Comparison of ENCODE assay signal across 8 cellular contexts in the genomic region with DNA sequence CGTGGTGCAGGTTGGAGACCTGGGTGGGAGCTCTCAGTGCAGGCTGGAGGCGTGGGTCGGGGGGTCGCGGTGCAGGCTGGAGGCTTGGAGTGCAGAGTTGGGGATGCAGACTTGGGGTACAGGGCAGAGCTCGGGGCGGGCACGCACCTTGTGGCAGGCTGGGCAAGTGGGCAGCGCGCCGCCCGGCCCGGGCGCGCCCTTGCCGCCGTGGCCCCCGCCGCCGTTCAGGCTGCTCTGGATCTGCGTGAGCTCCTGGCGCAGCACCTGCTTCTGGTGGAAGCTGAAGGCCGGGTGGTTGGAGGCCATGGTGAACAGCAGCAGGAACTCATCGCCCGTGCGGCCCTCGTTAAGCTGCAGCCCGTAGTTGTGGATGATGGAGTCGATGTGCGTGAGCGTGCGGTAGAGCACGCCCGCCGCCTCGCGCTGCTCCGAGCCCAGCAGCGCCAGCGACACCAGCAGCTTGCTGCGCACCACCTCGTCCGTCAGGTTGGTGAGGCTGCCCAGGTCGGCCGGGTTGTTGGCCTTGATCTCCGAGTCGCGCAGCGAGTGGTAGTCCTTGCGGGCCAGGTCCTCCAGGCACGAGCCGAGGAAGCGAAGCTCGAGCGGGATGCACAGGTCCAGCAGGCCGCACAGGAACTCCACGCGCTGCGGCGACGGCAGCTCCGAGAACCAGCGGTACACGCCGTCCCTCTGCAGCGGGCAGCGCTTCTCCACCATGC. TPM values are rescaled to one million over a fixed set of nuclear protein-coding genes. Genes with fewer than 3 reads are reported as not detected.
A peak's percentile ranks its signal among the peaks of the same experiment; 100 is the strongest.
DNase-seq lines count a peak whose midpoint lies in the region; ATAC-seq and TF ChIP-seq lines count a peak whose summit lies in the region.
"Not testable (repeated sequence)": the region's sequence is repeated elsewhere in the genome, so short reads cannot be mapped to it uniquely, and the experiment has no call there.

No MANE protein-coding gene starts in this region.

- peak overlapping the region; percentile 80 for H3K4me2 ChIP-seq in hepatocyte

- ATAC-seq in activated T-helper 17 cell treated with anti-CD3 and anti-CD28 coated beads, Interleukin-2, amount 50 U/mL, for 72 hours (replicated peaks); stimulated activated memory B cell treated with anti-CD40 and anti-IgM and Interleukin-4, amounts not matched to agents 10 μg/mL and 1 μg/mL and 100 μg/mL, for 72 hours: not testable (repeated sequence)

- peaks cover 51% of the 10 kb centered on the region for H3K79me2 ChIP-seq in hepatocyte

- DNase-seq in BE2C (peak; percentile 53), HK-2 (ENCODE audit: unreplicated experiment) (peak; percentile 31), dermis blood vessel endothelial cell (peak; percentile 56), hepatocyte (ENCODE audit: low spot score) (peak; percentile 47)
- not testable (repeated sequence) for DNase-seq in SJCRH30

- not testable (repeated sequence) for H3K27ac ChIP-seq in SJCRH30, hepatocyte

- H3K9me2 ChIP-seq in hepatocyte (replicated peaks; ENCODE audit: insufficient read depth) = not testable (repeated sequence)

- H4K20me1 ChIP-seq in hepatocyte (ENCODE audit: insufficient read depth, poor library complexity, severe bottlenecking) = peaks cover 52% of the 10 kb centered on the region

- peak overlapping the region; percentile 68 for H3K4me3 ChIP-seq in BE2C (ENCODE audit: low read depth, low read length)
- peak overlapping the region; percentile 27; the same call in 1 of the 2 replicates for H3K4me3 ChIP-seq in SJCRH30
- peak overlapping the region; percentile 6 for H3K4me3 ChIP-seq in hepatocyte

- not testable (repeated sequence) for H3K9me3 Mint-ChIP-seq in activated T-helper 17 cell treated with anti-CD3 and anti-CD28 coated beads, Interleukin-2, amount 50 U/mL, for 72 hours; nephron; stimulated activated memory B cell treated with anti-CD40 and anti-IgM and Interleukin-4, amounts not matched to agents 10 μg/mL and 1 μg/mL and 100 μg/mL, for 72 hours

- H3K4me1 ChIP-seq in BE2C, SJCRH30: not testable (repeated sequence)
- peaks cover 34% of the 10 kb centered on the region for H3K4me1 ChIP-seq in hepatocyte (ENCODE audit: insufficient read depth)

- H3K4me3 Mint-ChIP-seq in activated T-helper 17 cell treated with anti-CD3 and anti-CD28 coated beads, Interleukin-2, amount 50 U/mL, for 72 hours = peak overlapping the region; percentile 85
- H3K4me3 Mint-ChIP-seq in nephron = peak overlapping the region; percentile 86 to 89 (median 88)
- peak overlapping the region; percentile 75 for H3K4me3 Mint-ChIP-seq in stimulated activated memory B cell treated with anti-CD40 and anti-IgM and Interleukin-4, amounts not matched to agents 10 μg/mL and 1 μg/mL and 100 μg/mL, for 72 hours

- WGBS in hepatocyte (ENCODE audit: low lambda C conversion rate, missing lambda C conversion rate) = 3% methylated on average over 34 of the region's 67 CpGs

- H3K9me3 ChIP-seq in BE2C; SJCRH30 (replicated peaks); hepatocyte (ENCODE audit: low read depth): not testable (repeated sequence)

- TF ChIP-seq CTCF in BE2C (IDR thresholded peaks at IDR 0.05; ENCODE audit: low read depth, low read length); hepatocyte (IDR thresholded peaks at IDR 0.05; ENCODE audit: poor library complexity); nephron (IDR thresholded peaks at IDR 0.05; ENCODE audit: unreplicated experiment in 3 of 3): not testable (repeated sequence)

- H3K4me1 Mint-ChIP-seq in activated T-helper 17 cell treated with anti-CD3 and anti-CD28 coated beads, Interleukin-2, amount 50 U/mL, for 72 hours = peaks cover 33% of the 10 kb centered on the region
- peaks cover 50% of the 10 kb centered on the region for H3K4me1 Mint-ChIP-seq in nephron
- H3K4me1 Mint-ChIP-seq in stimulated activated memory B cell treated with anti-CD40 and anti-IgM and Interleukin-4, amounts not matched to agents 10 μg/mL and 1 μg/mL and 100 μg/mL, for 72 hours = peaks cover 46% of the 10 kb centered on the region

- H3K27me3 Mint-ChIP-seq in activated T-helper 17 cell treated with anti-CD3 and anti-CD28 coated beads, Interleukin-2, amount 50 U/mL, for 72 hours; nephron (ENCODE audit: low read depth): not testable (repeated sequence)
- H3K27me3 Mint-ChIP-seq in stimulated activated memory B cell treated with anti-CD40 and anti-IgM and Interleukin-4, amounts not matched to agents 10 μg/mL and 1 μg/mL and 100 μg/mL, for 72 hours = peaks cover 63% of the 10 kb centered on the region

- H3K36me3 Mint-ChIP-seq in activated T-helper 17 cell treated with anti-CD3 and anti-CD28 coated beads, Interleukin-2, amount 50 U/mL, for 72 hours (ENCODE audit: low read depth) = peaks cover 17% of the 10 kb centered on the region
- not testable (repeated sequence) for H3K36me3 Mint-ChIP-seq in nephron (ENCODE audit: low read depth); stimulated activated memory B cell treated with anti-CD40 and anti-IgM and Interleukin-4, amounts not matched to agents 10 μg/mL and 1 μg/mL and 100 μg/mL, for 72 hours

- H3K27ac Mint-ChIP-seq in activated T-helper 17 cell treated with anti-CD3 and anti-CD28 coated beads, Interleukin-2, amount 50 U/mL, for 72 hours = peak overlapping the region; percentile 67
- H3K27ac Mint-ChIP-seq in nephron = peak overlapping the region in 2 of 3 experiments; percentile 41 to 85
- peak overlapping the region; percentile 32 for H3K27ac Mint-ChIP-seq in stimulated activated memory B cell treated with anti-CD40 and anti-IgM and Interleukin-4, amounts not matched to agents 10 μg/mL and 1 μg/mL and 100 μg/mL, for 72 hours

- not testable (repeated sequence) for H3K27me3 ChIP-seq in BE2C, SJCRH30, hepatocyte

- not testable (repeated sequence) for H3K36me3 ChIP-seq in BE2C; SJCRH30; hepatocyte (replicated peaks; ENCODE audit: insufficient read depth, low read depth)

- not testable (repeated sequence) for H2AFZ ChIP-seq in hepatocyte

RNA-seq across cellular contexts. Expression of a gene that starts 1.1 kb away (rescaled TPM):
- 25.0 TPM for polyA plus RNA-seq in BE2C (2012; ENCODE audit: insufficient read depth, insufficient read length, low read depth)
- total RNA-seq in SJCRH30 (2014; rRNA removed; shearing (Covaris generic)) = 5.9 and 7.5 TPM in 2 replicates
- 1 to 10 TPM; 3.0 to 5.2 TPM for total RNA-seq in activated T-helper 17 cell treated with anti-CD3 and anti-CD28 coated beads, Interleukin-2, amount 50 U/mL, for 72 hours
- 7.5 and 12.5 TPM in 2 replicates for total RNA-seq in dermis blood vessel endothelial cell
- total RNA-seq in hepatocyte = 12.6 and 14.5 TPM in 2 replicates
- 4.3 and 5.8 TPM in 2 replicates for polyA plus RNA-seq in hepatocyte

Comparison
In these comparisons a context has a peak if more than half of its experiments do, and no peak if none do; other contexts are left out.
1. H3K4me3 ChIP-seq: peak in every context shown above with its lines; median percentile 68 in BE2C; 27 in SJCRH30; 6 in hepatocyte.